8 cellular contexts compared by ENCODE assay signal in the genomic region with DNA sequence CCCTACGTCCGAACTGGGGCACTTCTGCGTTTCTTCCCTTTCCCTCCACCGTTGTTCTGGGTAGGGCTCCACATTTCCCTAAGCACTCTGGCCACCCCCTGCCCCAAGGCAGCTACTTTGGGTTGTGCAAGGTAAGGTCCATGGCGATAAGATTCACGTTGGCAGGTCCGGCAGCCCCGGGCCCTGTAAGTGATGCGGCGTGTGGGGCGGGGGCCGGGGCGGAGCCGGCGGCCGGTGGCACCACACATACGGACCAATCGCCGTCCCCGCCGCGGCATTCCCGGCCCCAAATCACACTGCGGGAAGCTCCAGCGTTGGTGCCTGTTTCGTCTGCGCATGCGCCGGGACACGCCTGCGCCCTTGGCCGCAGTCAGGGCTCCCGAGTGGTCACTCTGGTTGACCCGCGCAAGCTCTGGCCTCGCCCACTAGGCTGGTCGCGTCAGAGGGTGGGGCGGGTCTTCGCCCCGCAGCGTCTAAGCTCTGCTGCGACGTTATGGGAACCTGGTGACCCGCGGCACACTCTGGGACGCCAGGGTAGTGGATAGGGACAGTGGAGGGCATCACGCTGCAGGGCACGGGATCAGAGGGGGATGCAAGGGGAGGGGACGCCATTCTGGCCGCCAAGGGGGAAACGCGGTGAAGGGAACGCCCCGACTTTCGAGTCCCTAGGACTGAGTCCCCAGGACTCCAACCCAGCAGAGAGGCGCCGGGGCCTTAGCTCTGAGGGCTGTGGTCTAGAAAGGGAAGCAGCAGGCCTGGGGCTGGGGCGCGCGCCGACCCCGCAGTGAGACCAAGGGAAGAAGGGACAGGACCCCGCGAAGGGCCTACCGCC. TPM values are rescaled to one million over a fixed set of nuclear protein-coding genes. Genes with fewer than 3 reads are reported as not detected.
A peak's percentile ranks its signal among the peaks of the same experiment; 100 is the strongest.
DNase-seq lines count a peak whose midpoint lies in the region; ATAC-seq and TF ChIP-seq lines count a peak whose summit lies in the region.

No MANE protein-coding gene starts in this region.

- TF ChIP-seq POLR2A in Peyer's patch (IDR thresholded peaks at IDR 0.05): peak; percentile 55 to 70

- no peaks in the 10 kb centered on the region for H3K27me3 ChIP-seq in Peyer's patch

- no peak for TF ChIP-seq CTCF in Peyer's patch (IDR thresholded peaks at IDR 0.05)

- peaks cover 0 to 4% (median 0%) of the 10 kb centered on the region in 3 donors for H3K36me3 ChIP-seq in Peyer's patch

- H3K9me3 ChIP-seq in Peyer's patch: no peaks in the 10 kb centered on the region

- intact Hi-C loops in Right ventricle myocardium superior (cut with DNase I): loop anchor here (5.0 kb wide), 2 partner anchors 72 to 142 kb away; no protein-coding TSS in a partner anchor

- DNase-seq in EL: peak; percentile 98
- DNase-seq in KG1 (lab: John Stamatoyannopoulos, UW): peak; percentile 65
- peak; percentile 62 to 91 (median 84) for DNase-seq in Peyer's patch
- DNase-seq in amniotic epithelial cell (ENCODE audit: low read depth): peak; percentile 92
- DNase-seq in Right ventricle myocardium superior: peak; percentile 98
- peak; percentile 94 for DNase-seq in occipital lobe (lab: John Stamatoyannopoulos, UW)
- no peak for DNase-seq in NK-92 treated with Interleukin-12 subunit alpha and Interleukin-12 subunit beta, amount 100 ng/mL, for 24 hours (lab: John Stamatoyannopoulos, UW)

- H3K27ac ChIP-seq in Peyer's patch: peak overlapping the region; percentile 79 to 95 (median 86)

- ATAC-seq in GM21723 (IDR thresholded peaks at IDR 0.05; ENCODE audit: unreplicated experiment) (peak; percentile 54), Right ventricle myocardium superior (ENCODE audit: poor library complexity) (peak; percentile 96)

- peaks cover 0 to 26% (median 18%) of the 10 kb centered on the region in 4 donors for H3K4me1 ChIP-seq in Peyer's patch

- H3K4me3 ChIP-seq in Peyer's patch: peak overlapping the region; percentile 62 to 69 (median 65)

RNA-seq across cellular contexts. Expression of gene FADS1, which starts 1.6 kb away (rescaled TPM):
- 1 to 10 TPM; 4.9 to 9.9 (median 6.7) TPM for total RNA-seq in Peyer's patch
- total RNA-seq in Right ventricle myocardium superior: 21.3 TPM
- 85.0 TPM for total RNA-seq in occipital lobe

RNA-seq across cellular contexts. Expression of gene FADS2, which starts 12.9 kb away (rescaled TPM):
- total RNA-seq in Peyer's patch (10 to 100 TPM in 2 of 4 donors, 1 to 10 TPM in 2; 1.6 to 30.7 (median 12.0) TPM), Right ventricle myocardium superior (20.5 TPM), occipital lobe (109 TPM)

RNA-seq across cellular contexts. Expression of gene FEN1, which starts 22.5 kb away (rescaled TPM):
- total RNA-seq in Peyer's patch (10 to 100 TPM in 1 of 4 donors, 1 to 10 TPM in 3; 4.3 to 33.0 (median 8.8) TPM), Right ventricle myocardium superior (6.3 TPM), occipital lobe (13.3 TPM)

RNA-seq across cellular contexts. Expression of gene TMEM258, which starts 22.8 kb away (rescaled TPM):
- total RNA-seq in Peyer's patch: 10 to 100 TPM in 3 of 4 donors, not detected in 1; 28.7 to 34.7 (median 34.5) TPM
- total RNA-seq in Right ventricle myocardium superior: 123 TPM
- total RNA-seq in occipital lobe: 39.6 TPM
